In the genomic region with DNA sequence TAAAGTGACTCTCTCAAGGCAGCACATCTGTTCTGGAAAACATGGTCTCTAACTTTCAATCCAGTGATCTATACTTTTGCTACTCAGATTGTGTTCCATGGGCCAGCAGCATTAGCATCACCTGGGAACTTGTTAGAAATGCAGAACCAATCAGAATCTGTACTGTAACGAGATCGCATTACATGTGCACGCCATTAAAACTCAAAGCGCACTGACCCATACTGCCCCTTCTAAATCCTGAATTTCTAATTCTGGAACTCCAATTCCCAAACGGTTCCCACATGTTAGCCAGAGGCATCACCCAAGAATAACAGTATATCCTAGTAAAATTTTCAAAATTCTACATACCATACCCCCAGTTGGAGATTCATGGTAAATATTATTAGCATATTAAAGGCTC, we compare ENCODE assay signal across 2 cellular contexts.
TF ChIP-seq lines count a peak whose summit lies in the region.

No MANE protein-coding gene starts in this region.

TF ChIP-seq in GM12878, 131 proteins besides CTCF, POLR2A, EP300 and RAD21 (continues in another document):
- TF ChIP-seq KDM1A (IDR thresholded peaks at IDR 0.05; ENCODE audit: borderline replicate concordance) (no peak), EED (IDR thresholded peaks at IDR 0.05; ENCODE audit: low read depth) (no peak), STAT1 (conservative IDR thresholded peaks at IDR 0.05) (no peak), POLR2AphosphoS5 (IDR thresholded peaks at IDR 0.05; ENCODE audit: low read length) (no peak), GABPA (IDR thresholded peaks at IDR 0.05; ENCODE audit: low read depth) (no peak), TARDBP (IDR thresholded peaks at IDR 0.05; ENCODE audit: borderline replicate concordance) (no peak)
- TF ChIP-seq, protein P1, sequence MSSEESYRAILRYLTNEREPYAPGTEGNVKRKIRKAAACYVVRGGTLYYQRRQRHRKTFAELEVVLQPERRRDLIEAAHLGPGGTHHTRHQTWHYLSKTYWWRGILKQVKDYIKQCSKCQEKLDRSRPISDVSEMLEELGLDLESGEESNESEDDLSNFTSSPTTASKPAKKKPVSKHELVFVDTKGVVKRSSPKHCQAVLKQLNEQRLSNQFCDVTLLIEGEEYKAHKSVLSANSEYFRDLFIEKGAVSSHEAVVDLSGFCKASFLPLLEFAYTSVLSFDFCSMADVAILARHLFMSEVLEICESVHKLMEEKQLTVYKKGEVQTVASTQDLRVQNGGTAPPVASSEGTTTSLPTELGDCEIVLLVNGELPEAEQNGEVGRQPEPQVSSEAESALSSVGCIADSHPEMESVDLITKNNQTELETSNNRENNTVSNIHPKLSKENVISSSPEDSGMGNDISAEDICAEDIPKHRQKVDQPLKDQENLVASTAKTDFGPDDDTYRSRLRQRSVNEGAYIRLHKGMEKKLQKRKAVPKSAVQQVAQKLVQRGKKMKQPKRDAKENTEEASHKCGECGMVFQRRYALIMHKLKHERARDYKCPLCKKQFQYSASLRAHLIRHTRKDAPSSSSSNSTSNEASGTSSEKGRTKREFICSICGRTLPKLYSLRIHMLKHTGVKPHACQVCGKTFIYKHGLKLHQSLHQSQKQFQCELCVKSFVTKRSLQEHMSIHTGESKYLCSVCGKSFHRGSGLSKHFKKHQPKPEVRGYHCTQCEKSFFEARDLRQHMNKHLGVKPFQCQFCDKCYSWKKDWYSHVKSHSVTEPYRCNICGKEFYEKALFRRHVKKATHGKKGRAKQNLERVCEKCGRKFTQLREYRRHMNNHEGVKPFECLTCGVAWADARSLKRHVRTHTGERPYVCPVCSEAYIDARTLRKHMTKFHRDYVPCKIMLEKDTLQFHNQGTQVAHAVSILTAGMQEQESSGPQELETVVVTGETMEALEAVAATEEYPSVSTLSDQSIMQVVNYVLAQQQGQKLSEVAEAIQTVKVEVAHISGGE (CRISPR knock-in tag; IDR thresholded peaks at IDR 0.05): no peak
- TF ChIP-seq, protein P2, sequence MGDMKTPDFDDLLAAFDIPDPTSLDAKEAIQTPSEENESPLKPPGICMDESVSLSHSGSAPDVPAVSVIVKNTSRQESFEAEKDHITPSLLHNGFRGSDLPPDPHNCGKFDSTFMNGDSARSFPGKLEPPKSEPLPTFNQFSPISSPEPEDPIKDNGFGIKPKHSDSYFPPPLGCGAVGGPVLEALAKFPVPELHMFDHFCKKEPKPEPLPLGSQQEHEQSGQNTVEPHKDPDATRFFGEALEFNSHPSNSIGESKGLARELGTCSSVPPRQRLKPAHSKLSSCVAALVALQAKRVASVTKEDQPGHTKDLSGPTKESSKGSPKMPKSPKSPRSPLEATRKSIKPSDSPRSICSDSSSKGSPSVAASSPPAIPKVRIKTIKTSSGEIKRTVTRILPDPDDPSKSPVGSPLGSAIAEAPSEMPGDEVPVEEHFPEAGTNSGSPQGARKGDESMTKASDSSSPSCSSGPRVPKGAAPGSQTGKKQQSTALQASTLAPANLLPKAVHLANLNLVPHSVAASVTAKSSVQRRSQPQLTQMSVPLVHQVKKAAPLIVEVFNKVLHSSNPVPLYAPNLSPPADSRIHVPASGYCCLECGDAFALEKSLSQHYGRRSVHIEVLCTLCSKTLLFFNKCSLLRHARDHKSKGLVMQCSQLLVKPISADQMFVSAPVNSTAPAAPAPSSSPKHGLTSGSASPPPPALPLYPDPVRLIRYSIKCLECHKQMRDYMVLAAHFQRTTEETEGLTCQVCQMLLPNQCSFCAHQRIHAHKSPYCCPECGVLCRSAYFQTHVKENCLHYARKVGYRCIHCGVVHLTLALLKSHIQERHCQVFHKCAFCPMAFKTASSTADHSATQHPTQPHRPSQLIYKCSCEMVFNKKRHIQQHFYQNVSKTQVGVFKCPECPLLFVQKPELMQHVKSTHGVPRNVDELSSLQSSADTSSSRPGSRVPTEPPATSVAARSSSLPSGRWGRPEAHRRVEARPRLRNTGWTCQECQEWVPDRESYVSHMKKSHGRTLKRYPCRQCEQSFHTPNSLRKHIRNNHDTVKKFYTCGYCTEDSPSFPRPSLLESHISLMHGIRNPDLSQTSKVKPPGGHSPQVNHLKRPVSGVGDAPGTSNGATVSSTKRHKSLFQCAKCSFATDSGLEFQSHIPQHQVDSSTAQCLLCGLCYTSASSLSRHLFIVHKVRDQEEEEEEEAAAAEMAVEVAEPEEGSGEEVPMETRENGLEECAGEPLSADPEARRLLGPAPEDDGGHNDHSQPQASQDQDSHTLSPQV (IDR thresholded peaks at IDR 0.05): no peak
- TF ChIP-seq, protein P3, sequence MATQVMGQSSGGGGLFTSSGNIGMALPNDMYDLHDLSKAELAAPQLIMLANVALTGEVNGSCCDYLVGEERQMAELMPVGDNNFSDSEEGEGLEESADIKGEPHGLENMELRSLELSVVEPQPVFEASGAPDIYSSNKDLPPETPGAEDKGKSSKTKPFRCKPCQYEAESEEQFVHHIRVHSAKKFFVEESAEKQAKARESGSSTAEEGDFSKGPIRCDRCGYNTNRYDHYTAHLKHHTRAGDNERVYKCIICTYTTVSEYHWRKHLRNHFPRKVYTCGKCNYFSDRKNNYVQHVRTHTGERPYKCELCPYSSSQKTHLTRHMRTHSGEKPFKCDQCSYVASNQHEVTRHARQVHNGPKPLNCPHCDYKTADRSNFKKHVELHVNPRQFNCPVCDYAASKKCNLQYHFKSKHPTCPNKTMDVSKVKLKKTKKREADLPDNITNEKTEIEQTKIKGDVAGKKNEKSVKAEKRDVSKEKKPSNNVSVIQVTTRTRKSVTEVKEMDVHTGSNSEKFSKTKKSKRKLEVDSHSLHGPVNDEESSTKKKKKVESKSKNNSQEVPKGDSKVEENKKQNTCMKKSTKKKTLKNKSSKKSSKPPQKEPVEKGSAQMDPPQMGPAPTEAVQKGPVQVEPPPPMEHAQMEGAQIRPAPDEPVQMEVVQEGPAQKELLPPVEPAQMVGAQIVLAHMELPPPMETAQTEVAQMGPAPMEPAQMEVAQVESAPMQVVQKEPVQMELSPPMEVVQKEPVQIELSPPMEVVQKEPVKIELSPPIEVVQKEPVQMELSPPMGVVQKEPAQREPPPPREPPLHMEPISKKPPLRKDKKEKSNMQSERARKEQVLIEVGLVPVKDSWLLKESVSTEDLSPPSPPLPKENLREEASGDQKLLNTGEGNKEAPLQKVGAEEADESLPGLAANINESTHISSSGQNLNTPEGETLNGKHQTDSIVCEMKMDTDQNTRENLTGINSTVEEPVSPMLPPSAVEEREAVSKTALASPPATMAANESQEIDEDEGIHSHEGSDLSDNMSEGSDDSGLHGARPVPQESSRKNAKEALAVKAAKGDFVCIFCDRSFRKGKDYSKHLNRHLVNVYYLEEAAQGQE (IDR thresholded peaks at IDR 0.05; ENCODE audit: low read depth, low read length): no peak
- TF ChIP-seq, protein P4, sequence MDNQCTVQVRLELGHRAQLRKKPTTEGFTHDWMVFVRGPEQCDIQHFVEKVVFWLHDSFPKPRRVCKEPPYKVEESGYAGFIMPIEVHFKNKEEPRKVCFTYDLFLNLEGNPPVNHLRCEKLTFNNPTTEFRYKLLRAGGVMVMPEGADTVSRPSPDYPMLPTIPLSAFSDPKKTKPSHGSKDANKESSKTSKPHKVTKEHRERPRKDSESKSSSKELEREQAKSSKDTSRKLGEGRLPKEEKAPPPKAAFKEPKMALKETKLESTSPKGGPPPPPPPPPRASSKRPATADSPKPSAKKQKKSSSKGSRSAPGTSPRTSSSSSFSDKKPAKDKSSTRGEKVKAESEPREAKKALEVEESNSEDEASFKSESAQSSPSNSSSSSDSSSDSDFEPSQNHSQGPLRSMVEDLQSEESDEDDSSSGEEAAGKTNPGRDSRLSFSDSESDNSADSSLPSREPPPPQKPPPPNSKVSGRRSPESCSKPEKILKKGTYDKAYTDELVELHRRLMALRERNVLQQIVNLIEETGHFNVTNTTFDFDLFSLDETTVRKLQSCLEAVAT (IDR thresholded peaks at IDR 0.05): no peak

TF ChIP-seq in WTC11, 78 proteins besides CTCF, POLR2A, EP300 and RAD21 (continues in another document):
- TF ChIP-seq SMAD3 (CRISPR knock-in tag; IDR thresholded peaks at IDR 0.05; ENCODE audit: borderline replicate concordance) (no peak), IRF1 (CRISPR knock-in tag; IDR thresholded peaks at IDR 0.05) (no peak), ARID4B (CRISPR knock-in tag; IDR thresholded peaks at IDR 0.05; ENCODE audit: borderline replicate concordance) (no peak), ZNF532 (CRISPR knock-in tag; IDR thresholded peaks at IDR 0.05; ENCODE audit: borderline replicate concordance) (no peak), IRF2 (CRISPR knock-in tag; IDR thresholded peaks at IDR 0.05; ENCODE audit: borderline replicate concordance, low read depth) (no peak), ZBTB21 (CRISPR knock-in tag; IDR thresholded peaks at IDR 0.05; ENCODE audit: borderline replicate concordance) (no peak), CREM (CRISPR knock-in tag; IDR thresholded peaks at IDR 0.05) (no peak), NR1H2 (CRISPR knock-in tag; IDR thresholded peaks at IDR 0.05) (no peak), TEAD4 (CRISPR knock-in tag; IDR thresholded peaks at IDR 0.05) (no peak), ATF3 (CRISPR knock-in tag; conservative IDR thresholded peaks at IDR 0.05) (no peak), E2F5 (CRISPR knock-in tag; IDR thresholded peaks at IDR 0.05) (no peak)
- TF ChIP-seq, protein P5, sequence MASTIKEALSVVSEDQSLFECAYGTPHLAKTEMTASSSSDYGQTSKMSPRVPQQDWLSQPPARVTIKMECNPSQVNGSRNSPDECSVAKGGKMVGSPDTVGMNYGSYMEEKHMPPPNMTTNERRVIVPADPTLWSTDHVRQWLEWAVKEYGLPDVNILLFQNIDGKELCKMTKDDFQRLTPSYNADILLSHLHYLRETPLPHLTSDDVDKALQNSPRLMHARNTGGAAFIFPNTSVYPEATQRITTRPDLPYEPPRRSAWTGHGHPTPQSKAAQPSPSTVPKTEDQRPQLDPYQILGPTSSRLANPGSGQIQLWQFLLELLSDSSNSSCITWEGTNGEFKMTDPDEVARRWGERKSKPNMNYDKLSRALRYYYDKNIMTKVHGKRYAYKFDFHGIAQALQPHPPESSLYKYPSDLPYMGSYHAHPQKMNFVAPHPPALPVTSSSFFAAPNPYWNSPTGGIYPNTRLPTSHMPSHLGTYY (CRISPR knock-in tag; IDR thresholded peaks at IDR 0.05): no peak
